In genomic region chr22:41822289-41823057, GRCh38 we compare ENCODE assay signal across 2 cellular contexts.
TF ChIP-seq lines count a peak whose summit lies in the region.

No MANE protein-coding gene starts in this region.

TF ChIP-seq in SK-N-SH, 30 proteins besides CTCF, POLR2A, EP300 and RAD21:
- no peak for TF ChIP-seq SIN3A (IDR thresholded peaks at IDR 0.05; ENCODE audit: borderline replicate concordance, low read depth, low read length)
- TF ChIP-seq SMC3 (IDR thresholded peaks at IDR 0.05; ENCODE audit: low read depth, low read length): peak; percentile 48
TF ChIP-seq in SK-N-SH: peak in this region for 1.

TF ChIP-seq in HepG2, 621 proteins besides CTCF, POLR2A, EP300 and RAD21:
- TF ChIP-seq FOXA1 (IDR thresholded peaks at IDR 0.05) (no peak), FOXA1 (CRISPR knock-in tag; IDR thresholded peaks at IDR 0.05) (0 out of 2 replicates have a peak, but pooled peaks have one; percentile 9), MNT (IDR thresholded peaks at IDR 0.05) (peak; percentile 57; the same call in 1 of the 2 replicates), YEATS2 (CRISPR knock-in tag; IDR thresholded peaks at IDR 0.05; ENCODE audit: borderline replicate concordance) (no peak), SMC3 (IDR thresholded peaks at IDR 0.05; ENCODE audit: low read length) (peak; percentile 57), STAG1 (CRISPR knock-in tag; IDR thresholded peaks at IDR 0.05) (peak; percentile 70), ARID3A (IDR thresholded peaks at IDR 0.05; ENCODE audit: low read depth, low read length) (peak; percentile 95)
